In the genomic region with DNA sequence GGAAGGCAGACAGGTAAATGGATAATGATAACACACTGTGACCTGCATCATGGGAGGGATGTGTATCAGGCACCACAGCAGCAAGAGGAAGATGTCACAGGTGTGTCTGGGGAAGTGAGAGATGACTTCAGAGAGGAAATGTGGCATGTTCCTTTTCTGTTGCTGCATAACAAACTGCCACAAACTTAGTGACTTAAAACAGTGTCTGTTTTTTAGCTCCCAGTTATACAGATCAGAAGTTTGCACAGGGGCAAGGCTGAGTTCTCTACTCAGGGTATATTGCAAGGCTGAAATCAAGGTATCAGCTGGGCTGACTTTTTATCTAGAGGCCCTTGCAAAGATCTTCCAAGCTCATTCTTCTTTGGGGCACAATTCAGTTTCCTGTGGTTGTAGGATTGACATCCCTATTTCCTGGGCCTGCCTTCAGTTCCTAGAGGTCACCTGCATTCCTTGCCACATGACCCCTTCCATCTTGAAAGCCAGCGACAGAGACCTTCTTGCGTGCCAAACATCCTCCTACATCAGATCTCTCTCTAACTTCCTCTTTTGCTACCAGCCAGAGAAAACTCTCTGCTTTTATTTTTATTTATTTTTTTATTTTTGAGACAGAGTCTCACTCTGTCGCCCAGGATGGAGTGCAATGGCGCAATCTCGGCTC, we compare ENCODE assay signal across 10 cellular contexts. TPM values are rescaled to one million over a fixed set of nuclear protein-coding genes. Genes with fewer than 3 reads are reported as not detected.
DNase-seq lines count a peak whose midpoint lies in the region; ATAC-seq and TF ChIP-seq lines count a peak whose summit lies in the region.
"Had no signal": no experiment of that assay in that cellular context is flagged by ENCODE, and none has a peak within 500 bp of the region (broad histone marks: within the 10 kb centered on the region; RNA-seq: fewer than 3 reads in every experiment).

No MANE protein-coding gene starts in this region.

- H3K9me3 Mint-ChIP-seq in activated T-cell treated with anti-CD3 and anti-CD28 coated beads, Interleukin-2, amount 50 U/mL, for 24 hours = no peaks in the 10 kb centered on the region
- no peaks in the 10 kb centered on the region for H3K9me3 Mint-ChIP-seq in activated naive CD8-positive, alpha-beta T cell (ENCODE audit: low read depth)
- H3K9me3 Mint-ChIP-seq in stimulated activated memory B cell treated with anti-CD40 and anti-IgM and Interleukin-4, amounts not matched to agents 10 μg/mL and 1 μg/mL and 100 μg/mL, for 72 hours = peaks cover 6% of the 10 kb centered on the region
- no peaks in the 10 kb centered on the region for H3K9me3 Mint-ChIP-seq in MCF 10A (ENCODE audit: unreplicated experiment)

- peak overlapping the region in 1 of 4 donors; percentile 21 for H3K27ac ChIP-seq in transverse colon

- CTCF ChIA-PET in MCF 10A (lab: Yijun Ruan, JAX) = interaction anchor here (1.0 kb wide), 2 partner anchors 9 to 24 kb away, joined by 3 to 4 read pairs; no protein-coding TSS in a partner anchor

- TF ChIP-seq POLR2A in NB4 (IDR thresholded peaks at IDR 0.05; ENCODE audit: extremely low read depth, insufficient read length) = no peak
- TF ChIP-seq POLR2A in transverse colon (IDR thresholded peaks at IDR 0.05) = no peak

- 78% methylated on average over 5 of the region's 5 CpGs for WGBS in transverse colon (ENCODE audit: low coverage in 1 of 2), 2 donors

- TF ChIP-seq CTCF in NB4 (IDR thresholded peaks at IDR 0.05; ENCODE audit: low read depth, low read length) (no peak), transverse colon (IDR thresholded peaks at IDR 0.05) (no peak), MCF 10A (IDR thresholded peaks at IDR 0.05; ENCODE audit: unreplicated experiment) (no peak)

- in situ Hi-C loops in transverse colon (cut with MboI; ENCODE audit: low pct_ligation_motif_present in 1 of 4, low pct_unique_long_range_greater_than_20kb in 1 of 4, low sequenced_read_pairs in 3 of 4) = no loop called here

- intact Hi-C loops in transverse colon (cut with DNase I; ENCODE audit: low total_unique reads) (no loop called here), MCF 10A (cut with micrococcal nuclease) (no loop called here)

- peaks cover 3% of the 10 kb centered on the region for H3K36me3 Mint-ChIP-seq in activated T-cell treated with anti-CD3 and anti-CD28 coated beads, Interleukin-2, amount 50 U/mL, for 24 hours (ENCODE audit: low read depth)
- H3K36me3 Mint-ChIP-seq in activated naive CD8-positive, alpha-beta T cell = peaks cover 4% of the 10 kb centered on the region
- peaks cover 37% of the 10 kb centered on the region for H3K36me3 Mint-ChIP-seq in stimulated activated memory B cell treated with anti-CD40 and anti-IgM and Interleukin-4, amounts not matched to agents 10 μg/mL and 1 μg/mL and 100 μg/mL, for 72 hours
- peaks cover 7% of the 10 kb centered on the region for H3K36me3 Mint-ChIP-seq in MCF 10A (ENCODE audit: insufficient read depth, unreplicated experiment)

- H3K27me3 Mint-ChIP-seq in activated T-cell treated with anti-CD3 and anti-CD28 coated beads, Interleukin-2, amount 50 U/mL, for 24 hours = no peaks in the 10 kb centered on the region
- no peaks in the 10 kb centered on the region for H3K27me3 Mint-ChIP-seq in activated naive CD8-positive, alpha-beta T cell
- H3K27me3 Mint-ChIP-seq in stimulated activated memory B cell treated with anti-CD40 and anti-IgM and Interleukin-4, amounts not matched to agents 10 μg/mL and 1 μg/mL and 100 μg/mL, for 72 hours = no peaks in the 10 kb centered on the region
- no peaks in the 10 kb centered on the region for H3K27me3 Mint-ChIP-seq in MCF 10A (ENCODE audit: insufficient read depth, unreplicated experiment)

- no peaks in the 10 kb centered on the region for H3K9me3 ChIP-seq in transverse colon

- H3K4me3 Mint-ChIP-seq in activated T-cell treated with anti-CD3 and anti-CD28 coated beads, Interleukin-2, amount 50 U/mL, for 24 hours = no peak overlapping the region
- peak overlapping the region; percentile 88 for H3K4me3 Mint-ChIP-seq in activated naive CD8-positive, alpha-beta T cell
- H3K4me3 Mint-ChIP-seq in stimulated activated memory B cell treated with anti-CD40 and anti-IgM and Interleukin-4, amounts not matched to agents 10 μg/mL and 1 μg/mL and 100 μg/mL, for 72 hours = peak overlapping the region; percentile 65
- no peak overlapping the region for H3K4me3 Mint-ChIP-seq in MCF 10A (ENCODE audit: unreplicated experiment)

- peaks cover 10 to 33% (median 21%) of the 10 kb centered on the region in 4 donors for H3K4me1 ChIP-seq in transverse colon

- no peak for DNase-seq in activated T-cell treated with anti-CD3 and anti-CD28 coated beads, Interleukin-2, amount 50 U/mL, for 24 hours
- DNase-seq in activated T-cell treated with anti-CD3 and anti-CD28 coated beads, Interleukin-2, amount 50 U/mL, for 48 hours = no peak
- DNase-seq in NB4 (ENCODE audit: low read depth) = peak; percentile 78
- no peak for DNase-seq in transverse colon
- DNase-seq in MCF 10A (ENCODE audit: unreplicated experiment) = no peak
- DNase-seq: anterior cingulate cortex, NCI-H2171 had no signal

- H3K4me3 ChIP-seq in NB4 (ENCODE audit: low read depth, low read length) (no peak overlapping the region), transverse colon (no peak overlapping the region)

- no peak for TF ChIP-seq EP300 in transverse colon (IDR thresholded peaks at IDR 0.05; ENCODE audit: low read depth)

- no TSS peak for BruUV-seq in MCF 10A (replicated peaks; lab: Mats Ljungman, UMichigan)

- H3K36me3 ChIP-seq in transverse colon = no peaks in the 10 kb centered on the region

- POLR2A ChIA-PET in MCF 10A (lab: Yijun Ruan, JAX) = interaction anchor here (1.1 to 2.6 kb wide), 3 partner anchors 9 to 18 kb away, joined by 3 to 51 read pairs (median 13); no protein-coding TSS in a partner anchor

- peak overlapping the region; percentile 82 for H3K27ac Mint-ChIP-seq in activated T-cell treated with anti-CD3 and anti-CD28 coated beads, Interleukin-2, amount 50 U/mL, for 24 hours
- H3K27ac Mint-ChIP-seq in activated naive CD8-positive, alpha-beta T cell = peak overlapping the region; percentile 92
- H3K27ac Mint-ChIP-seq in stimulated activated memory B cell treated with anti-CD40 and anti-IgM and Interleukin-4, amounts not matched to agents 10 μg/mL and 1 μg/mL and 100 μg/mL, for 72 hours = peak overlapping the region; percentile 95
- no peak overlapping the region for H3K27ac Mint-ChIP-seq in MCF 10A (ENCODE audit: low read depth, unreplicated experiment)

- ATAC-seq in stimulated activated memory B cell treated with anti-CD40 and anti-IgM and Interleukin-4, amounts not matched to agents 10 μg/mL and 1 μg/mL and 100 μg/mL, for 72 hours = peak; percentile 35
- ATAC-seq in HG03025 (IDR thresholded peaks at IDR 0.05; ENCODE audit: low FRiP score, unreplicated experiment) = no peak

- peaks cover 66% of the 10 kb centered on the region for H3K4me1 Mint-ChIP-seq in activated T-cell treated with anti-CD3 and anti-CD28 coated beads, Interleukin-2, amount 50 U/mL, for 24 hours (ENCODE audit: low read depth)
- H3K4me1 Mint-ChIP-seq in activated naive CD8-positive, alpha-beta T cell (ENCODE audit: low read depth) = peaks cover 54% of the 10 kb centered on the region
- peaks cover 69% of the 10 kb centered on the region for H3K4me1 Mint-ChIP-seq in stimulated activated memory B cell treated with anti-CD40 and anti-IgM and Interleukin-4, amounts not matched to agents 10 μg/mL and 1 μg/mL and 100 μg/mL, for 72 hours
- H3K4me1 Mint-ChIP-seq in MCF 10A (ENCODE audit: insufficient read depth, unreplicated experiment) = peaks cover 26% of the 10 kb centered on the region

- no peaks in the 10 kb centered on the region for H3K27me3 ChIP-seq in transverse colon

RNA-seq across cellular contexts. Expression of a gene that starts 2.1 kb away (rescaled TPM):
- total RNA-seq in transverse colon = 10 to 100 TPM; 39.4 to 95.4 (median 72.9) TPM
- total RNA-seq in MCF 10A (2022) = 62.9 and 65.6 TPM in 2 replicates

RNA-seq across cellular contexts. Expression of a gene that starts 28.3 kb away (rescaled TPM):
- total RNA-seq in transverse colon (1 to 10 TPM in 2 of 4 donors, not detected in 2; 2.9 to 3.0 TPM), MCF 10A (2022) (not detected in 2 replicates)

Comparison
In these comparisons a context has a peak if more than half of its experiments do, and no peak if none do; other contexts are left out.
1. H3K4me3 Mint-ChIP-seq: peak in activated naive CD8-positive, alpha-beta T cell (single experiment) and stimulated activated memory B cell treated with anti-CD40 and anti-IgM and Interleukin-4, amounts not matched to agents 10 μg/mL and 1 μg/mL and 100 μg/mL, for 72 hours (single experiment); none in activated T-cell treated with anti-CD3 and anti-CD28 coated beads, Interleukin-2, amount 50 U/mL, for 24 hours (single experiment) and MCF 10A (single experiment).